Comparison of ENCODE assay signal across 9 cellular contexts in genomic region chr5:140011297-140011802, GRCh38. TPM values are rescaled to one million over a fixed set of nuclear protein-coding genes. Genes with fewer than 3 reads are reported as not detected.
DNase-seq lines count a peak whose midpoint lies in the region; ATAC-seq and TF ChIP-seq lines count a peak whose summit lies in the region.
"Had no signal": no experiment of that assay in that cellular context is flagged by ENCODE, and none has a peak within 500 bp of the region (broad histone marks: within the 10 kb centered on the region; RNA-seq: fewer than 3 reads in every experiment).

No MANE protein-coding gene starts in this region.

- no peak overlapping the region for H3K4ac ChIP-seq in trophoblast cell (ENCODE audit: low read depth, low read length)

- no peak overlapping the region for H3K23ac ChIP-seq in trophoblast cell (ENCODE audit: low read length)

- no peak overlapping the region for H3K18ac ChIP-seq in trophoblast cell (ENCODE audit: low read length)

- H3K4me3 ChIP-seq in WERI-Rb-1 (ENCODE audit: low read depth, low read length) (no peak overlapping the region), trophoblast cell (ENCODE audit: low read depth, low read length) (no peak overlapping the region)

- H4K12ac ChIP-seq in trophoblast cell (ENCODE audit: low read depth, low read length): no peak overlapping the region

- intact Hi-C loops in Right ventricle myocardium inferior (cut with DNase I) (no loop called here), cardiac septum (cut with DNase I) (no loop called here)

- DNase-seq in Right ventricle myocardium inferior (ENCODE audit: missing footprints): no peak
- DNase-seq in cardiac septum (ENCODE audit: low spot score): no peak
- DNase-seq in WERI-Rb-1: peak; percentile 52
- peak; percentile 4 for DNase-seq in stimulated activated naive B cell treated with anti-CD40 and anti-IgM and Interleukin-4, amounts not matched to agents 10 μg/mL and 1 μg/mL and 100 μg/mL, for 72 hours
- no peak for DNase-seq in trophoblast cell
- DNase-seq in NCI-H1092 (lab: John Stamatoyannopoulos, UW): no peak
- no peak for DNase-seq in activated T-cell treated with anti-CD3 and anti-CD28 coated beads, Interleukin-2, amount 50 U/mL, for 48 hours
- DNase-seq: activated gamma-delta T cell had no signal

- no peak overlapping the region for H3K9ac ChIP-seq in trophoblast cell (ENCODE audit: low read length)

- H3K4me3 Mint-ChIP-seq in stimulated activated naive B cell treated with anti-CD40 and anti-IgM and Interleukin-4, amounts not matched to agents 10 μg/mL and 1 μg/mL and 100 μg/mL, for 72 hours: no peak overlapping the region

- no peak overlapping the region for H2BK5ac ChIP-seq in trophoblast cell (ENCODE audit: low read depth, low read length, poor library complexity)

- no peaks in the 10 kb centered on the region for H3K27me3 ChIP-seq in WERI-Rb-1 (ENCODE audit: insufficient read depth, low read depth, severe bottlenecking)
- H3K27me3 ChIP-seq in trophoblast cell (ENCODE audit: insufficient read depth, low read length): no peaks in the 10 kb centered on the region

- no peaks in the 10 kb centered on the region for H3K9me3 ChIP-seq in WERI-Rb-1 (ENCODE audit: severe bottlenecking)
- no peaks in the 10 kb centered on the region for H3K9me3 ChIP-seq in trophoblast cell (ENCODE audit: insufficient read depth, low read depth, low read length)

- H2BK120ac ChIP-seq in trophoblast cell (ENCODE audit: insufficient read depth, low read length, poor library complexity): no peak overlapping the region

- H3K27ac ChIP-seq in WERI-Rb-1 (no peak overlapping the region), trophoblast cell (ENCODE audit: low read depth, low read length) (no peak overlapping the region)

- H3K14ac ChIP-seq in trophoblast cell (ENCODE audit: low read length): no peak overlapping the region

- H3K79me1 ChIP-seq in trophoblast cell (ENCODE audit: low read length): no peaks in the 10 kb centered on the region

- H3K9me3 Mint-ChIP-seq in stimulated activated naive B cell treated with anti-CD40 and anti-IgM and Interleukin-4, amounts not matched to agents 10 μg/mL and 1 μg/mL and 100 μg/mL, for 72 hours: peaks cover 0 to 3% of the 10 kb centered on the region in 2 donors

- H3K4me1 Mint-ChIP-seq in stimulated activated naive B cell treated with anti-CD40 and anti-IgM and Interleukin-4, amounts not matched to agents 10 μg/mL and 1 μg/mL and 100 μg/mL, for 72 hours: no peaks in the 10 kb centered on the region

- ATAC-seq in Right ventricle myocardium inferior (peak; percentile 84), HG03066 (IDR thresholded peaks at IDR 0.05; ENCODE audit: low read depth, unreplicated experiment) (peak; percentile 93)
- peak; percentile 70 to 90 for ATAC-seq in stimulated activated naive B cell treated with anti-CD40 and anti-IgM and Interleukin-4, amounts not matched to agents 10 μg/mL and 1 μg/mL and 100 μg/mL, for 72 hours (replicated peaks)

- H4K91ac ChIP-seq in trophoblast cell (ENCODE audit: low read depth, low read length): no peak overlapping the region

- H2AK5ac ChIP-seq in trophoblast cell (ENCODE audit: low read length): no peak overlapping the region

- peaks cover 5 to 6% of the 10 kb centered on the region in 2 experiments for H3K4me1 ChIP-seq in trophoblast cell (ENCODE audit: control insufficient read depth in 1 of 2, insufficient read depth in 2 of 2, low read length in 2 of 2)

- H3K36me3 ChIP-seq in WERI-Rb-1: no peaks in the 10 kb centered on the region
- H3K36me3 ChIP-seq in trophoblast cell (ENCODE audit: control insufficient read depth in 1 of 2, insufficient read depth in 2 of 2, low read length in 2 of 2): no peaks in the 10 kb centered on the region

- H3K27ac Mint-ChIP-seq in stimulated activated naive B cell treated with anti-CD40 and anti-IgM and Interleukin-4, amounts not matched to agents 10 μg/mL and 1 μg/mL and 100 μg/mL, for 72 hours: no peak overlapping the region

- H4K8ac ChIP-seq in trophoblast cell (ENCODE audit: low read depth, low read length): no peak overlapping the region

- H2AFZ ChIP-seq in trophoblast cell (ENCODE audit: insufficient read depth, low read length, poor library complexity): no peak overlapping the region

- no peak overlapping the region for H3K4me2 ChIP-seq in trophoblast cell (ENCODE audit: low read length)

- no CpG with 5 or more reads among the region's 3 CpGs for WGBS in trophoblast cell (ENCODE audit: extremely low coverage, insufficient coverage, insufficient read length)

- H3K79me2 ChIP-seq in trophoblast cell (ENCODE audit: control insufficient read depth, insufficient read depth, low read length, poor library complexity): no peaks in the 10 kb centered on the region

- no peaks in the 10 kb centered on the region for H3K36me3 Mint-ChIP-seq in stimulated activated naive B cell treated with anti-CD40 and anti-IgM and Interleukin-4, amounts not matched to agents 10 μg/mL and 1 μg/mL and 100 μg/mL, for 72 hours

- no peak overlapping the region for H2BK12ac ChIP-seq in trophoblast cell (ENCODE audit: low read length)

- H3K27me3 Mint-ChIP-seq in stimulated activated naive B cell treated with anti-CD40 and anti-IgM and Interleukin-4, amounts not matched to agents 10 μg/mL and 1 μg/mL and 100 μg/mL, for 72 hours: peaks cover 5% of the 10 kb centered on the region in 2 donors

- TF ChIP-seq CTCF in WERI-Rb-1 (IDR thresholded peaks at IDR 0.05; ENCODE audit: low read depth, low read length): no peak

RNA-seq across cellular contexts. Expression of gene NRG2, which starts 31.7 kb away (rescaled TPM):
- 1.9 TPM for total RNA-seq in Right ventricle myocardium inferior
- total RNA-seq in cardiac septum: 5.1 TPM
- polyA plus RNA-seq in trophoblast cell (2013): 0.03 TPM in 1 of 2 replicates, not detected in the other

Comparison
In these comparisons a context has a peak if more than half of its experiments do, and no peak if none do; other contexts are left out.
1. DNase-seq: peak in WERI-Rb-1 (single experiment) and stimulated activated naive B cell treated with anti-CD40 and anti-IgM and Interleukin-4, amounts not matched to agents 10 μg/mL and 1 μg/mL and 100 μg/mL, for 72 hours (single experiment); none in Right ventricle myocardium inferior (single experiment), cardiac septum (single experiment), trophoblast cell (0 of 2), NCI-H1092 (single experiment) and activated T-cell treated with anti-CD3 and anti-CD28 coated beads, Interleukin-2, amount 50 U/mL, for 48 hours (0 of 2).
2. Peak in every context shown above with its lines, with median percentiles within 50 percentile points of each other: ATAC-seq.